20 cellular contexts compared by ENCODE assay signal in the genomic region with DNA sequence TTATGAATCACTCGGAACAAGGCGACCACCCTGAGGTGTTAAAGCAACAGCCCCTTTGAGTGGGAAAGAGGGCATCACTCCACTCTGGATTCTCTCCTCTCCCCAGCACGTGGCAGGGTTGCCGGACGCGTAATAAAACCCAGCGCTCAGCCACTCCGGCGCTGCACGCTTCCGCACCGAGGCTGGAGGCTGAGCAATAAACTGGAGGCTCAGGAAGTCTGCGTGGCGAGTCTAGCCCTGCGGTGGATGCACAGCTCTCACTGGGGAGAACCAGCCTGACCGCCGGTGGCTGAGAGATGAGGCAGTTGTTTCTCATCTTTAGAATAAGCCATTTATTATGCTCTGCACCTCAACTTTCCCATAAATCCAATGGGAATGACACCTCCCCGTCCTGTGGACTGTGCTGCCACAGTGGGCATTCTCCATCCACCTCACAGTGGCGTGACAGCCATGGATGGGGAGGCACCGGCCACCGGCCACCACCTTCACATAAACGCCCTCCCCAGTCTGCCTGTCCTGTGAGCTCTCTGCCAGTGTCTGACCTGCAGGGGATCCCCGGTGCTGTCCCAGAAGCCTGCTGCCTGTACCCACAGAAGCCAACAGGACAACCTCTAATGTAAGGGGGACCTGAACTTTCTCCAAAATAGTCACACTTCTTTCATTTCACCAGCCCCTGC.
A peak's percentile ranks its signal among the peaks of the same experiment; 100 is the strongest.
DNase-seq lines count a peak whose midpoint lies in the region; ATAC-seq and TF ChIP-seq lines count a peak whose summit lies in the region.
"Had no signal": no experiment of that assay in that cellular context is flagged by ENCODE, and none has a peak within 500 bp of the region (broad histone marks: within the 10 kb centered on the region; RNA-seq: fewer than 3 reads in every experiment).

No MANE protein-coding gene starts in this region.

- H3K9me3 ChIP-seq in CD8-positive, alpha-beta T cell (ENCODE audit: low read length) = no peaks in the 10 kb centered on the region
- H3K9me3 ChIP-seq in esophagus muscularis mucosa (no peaks in the 10 kb centered on the region), neuronal stem cell (replicated peaks in 1 of 2; ENCODE audit: control insufficient read depth in 2 of 2, insufficient read depth in 1 of 2, low read depth in 1 of 2, low read length in 2 of 2) (no peaks in the 10 kb centered on the region)
- H3K9me3 ChIP-seq: BLaER1 had no signal

- no peak for ATAC-seq in CD8-positive, alpha-beta T cell
- ATAC-seq in T-cell (replicated peaks in 1 of 4) = no peak
- ATAC-seq: GM12878 had no signal

- no peak overlapping the region for H3K23ac ChIP-seq in neuronal stem cell (ENCODE audit: low read depth, low read length, poor library complexity)

- H2BK120ac ChIP-seq in neuronal stem cell (ENCODE audit: low read depth, low read length) = no peak overlapping the region

- 95% methylated on average over 19 of the region's 23 CpGs for WGBS in esophagus muscularis mucosa
- WGBS in neuronal stem cell (ENCODE audit: extremely low coverage in 2 of 2, insufficient read length in 2 of 2, insufficient replicate concordance in 1 of 2), 2 donors = no CpG with 5 or more reads among the region's 23 CpGs

- intact Hi-C loops in CD8-positive, alpha-beta T cell (cut with DNase I, micrococcal nuclease) = no loop called here
- intact Hi-C loops in esophagus muscularis mucosa (cut with DNase I) = no loop called here

- no peak overlapping the region for H3K9ac ChIP-seq in neuronal stem cell (ENCODE audit: low read depth, low read length, poor library complexity)
- H3K9ac ChIP-seq: BLaER1 had no signal

- no peaks in the 10 kb centered on the region for H3K9me3 Mint-ChIP-seq in CD8-positive, alpha-beta T cell
- no peaks in the 10 kb centered on the region for H3K9me3 Mint-ChIP-seq in T-cell
- H3K9me3 Mint-ChIP-seq: CD4-positive, CD25-positive, alpha-beta regulatory T cell; CD8-positive, alpha-beta memory T cell had no signal

- no peak for TF ChIP-seq CTCF in CD8-positive, alpha-beta T cell (IDR thresholded peaks at IDR 0.05)
- no peak for TF ChIP-seq CTCF in esophagus muscularis mucosa (IDR thresholded peaks at IDR 0.05)
- TF ChIP-seq CTCF in foreskin fibroblast (IDR thresholded peaks at IDR 0.05; ENCODE audit: low read depth, low read length) = no peak

- no peak overlapping the region for H2BK15ac ChIP-seq in neuronal stem cell (ENCODE audit: low read length)

- H3K4me3 ChIP-seq in CD8-positive, alpha-beta T cell (ENCODE audit: low read depth, low read length) = no peak overlapping the region
- no peak overlapping the region for H3K4me3 ChIP-seq in esophagus muscularis mucosa
- no peak overlapping the region for H3K4me3 ChIP-seq in neuronal stem cell (ENCODE audit: low read length in 2 of 2)
- H3K4me3 ChIP-seq in foreskin fibroblast (ENCODE audit: low read depth in 1 of 2, low read length in 2 of 2) = no peak overlapping the region
- H3K4me3 ChIP-seq: BLaER1, GM12878 had no signal

- no peak overlapping the region for H3K4me2 ChIP-seq in neuronal stem cell (ENCODE audit: insufficient read depth, low read length, poor library complexity, severe bottlenecking)
- H3K4me2 ChIP-seq: BLaER1 had no signal

- peaks cover 25% of the 10 kb centered on the region for H3K4me1 Mint-ChIP-seq in CD8-positive, alpha-beta T cell (ENCODE audit: low read depth)
- peaks cover 25 to 48% (median 38%) of the 10 kb centered on the region in 3 donors for H3K4me1 Mint-ChIP-seq in T-cell
- H3K4me1 Mint-ChIP-seq: B cell had no signal

- no peak overlapping the region for H2BK5ac ChIP-seq in neuronal stem cell (ENCODE audit: low read length)

- no peak for TF ChIP-seq EP300 in esophagus muscularis mucosa (IDR thresholded peaks at IDR 0.05)

- H3K79me1 ChIP-seq in neuronal stem cell (ENCODE audit: low read depth, low read length) = no peaks in the 10 kb centered on the region

- H2BK12ac ChIP-seq in neuronal stem cell (ENCODE audit: low read length) = no peak overlapping the region

- no peaks in the 10 kb centered on the region for H3K36me3 Mint-ChIP-seq in CD8-positive, alpha-beta T cell
- no peaks in the 10 kb centered on the region for H3K36me3 Mint-ChIP-seq in T-cell
- H3K36me3 Mint-ChIP-seq: CD4-positive, CD25-positive, alpha-beta regulatory T cell had no signal

- H3K4ac ChIP-seq in neuronal stem cell (ENCODE audit: low read length) = no peak overlapping the region

- H3K18ac ChIP-seq in neuronal stem cell (ENCODE audit: low read length) = peak overlapping the region; percentile 73

- H3K14ac ChIP-seq in neuronal stem cell (ENCODE audit: low read length) = no peak overlapping the region

- peak overlapping the region; percentile 10 for H3K27ac Mint-ChIP-seq in CD8-positive, alpha-beta T cell
- H3K27ac Mint-ChIP-seq in T-cell = peak overlapping the region; percentile 72 to 87
- H3K27ac Mint-ChIP-seq: B cell had no signal

- no peaks in the 10 kb centered on the region for H3K27me3 Mint-ChIP-seq in CD8-positive, alpha-beta T cell (ENCODE audit: low read depth)
- H3K27me3 Mint-ChIP-seq in T-cell = no peaks in the 10 kb centered on the region
- H3K27me3 Mint-ChIP-seq: B cell; CD4-positive, CD25-positive, alpha-beta regulatory T cell had no signal

- no peak overlapping the region for H4K8ac ChIP-seq in neuronal stem cell (ENCODE audit: low read depth, low read length)

- no peak overlapping the region for H2AK5ac ChIP-seq in neuronal stem cell (ENCODE audit: low read depth, low read length)

- no peak overlapping the region for H2AFZ ChIP-seq in neuronal stem cell (ENCODE audit: low read length)

- H3K27ac ChIP-seq in CD8-positive, alpha-beta T cell (ENCODE audit: low read depth, low read length) = no peak overlapping the region
- no peak overlapping the region for H3K27ac ChIP-seq in esophagus muscularis mucosa (replicated peaks in 1 of 4)
- no peak overlapping the region for H3K27ac ChIP-seq in neuronal stem cell (replicated peaks; ENCODE audit: low read length)
- H3K27ac ChIP-seq: BLaER1, C4-2B had no signal

- CTCF ChIA-PET in CD8-positive, alpha-beta T cell (lab: Charles Lee) = no interaction called here
- CTCF ChIA-PET in T-cell (lab: Charles Lee) = interaction anchor here in 1 of 2 donors (0.6 kb wide), 1 partner anchor 41 kb away, joined by 4 read pairs; no protein-coding TSS in a partner anchor

- no peak for DNase-seq in CD8-positive, alpha-beta T cell
- DNase-seq in T-cell = no peak
- peak; percentile 60 for DNase-seq in esophagus muscularis mucosa (ENCODE audit: extremely low spot score)
- DNase-seq in neuronal stem cell (ENCODE audit: low spot score) = no peak
- no peak for DNase-seq in globus pallidus (ENCODE audit: low spot score)
- DNase-seq in foreskin fibroblast = no peak
- DNase-seq in HPDE6-E6E7 (ENCODE audit: extremely low spot score) = no peak
- DNase-seq in NCI-H2227 treated with DMSO at 0.1 percent for 48 hours (lab: John Stamatoyannopoulos, UW) = no peak
- DNase-seq: CD4-positive, CD25-positive, alpha-beta regulatory T cell; CD8-positive, alpha-beta memory T cell; DMS 273 treated with DMSO at 0.1 percent for 48 hours; DMS79; EL; GDM1; H7; HCEC 1CT had no signal

- no peak overlapping the region for H4K91ac ChIP-seq in neuronal stem cell (ENCODE audit: low read depth, low read length, poor library complexity)

- POLR2A ChIA-PET in CD8-positive, alpha-beta T cell (lab: Charles Lee) = no interaction called here
- POLR2A ChIA-PET in T-cell (lab: Charles Lee) = no interaction called here

- H3K4me1 ChIP-seq in CD8-positive, alpha-beta T cell (ENCODE audit: insufficient read depth, low read length) = peaks cover 14% of the 10 kb centered on the region
- H3K4me1 ChIP-seq in esophagus muscularis mucosa (no peaks in the 10 kb centered on the region), neuronal stem cell (ENCODE audit: control insufficient read depth in 2 of 2, insufficient read depth in 1 of 2, low read depth in 1 of 2, low read length in 2 of 2) (peaks cover 0 to 2% of the 10 kb centered on the region in 2 donors)
- H3K4me1 ChIP-seq: BLaER1 had no signal

- no peaks in the 10 kb centered on the region for H3K27me3 ChIP-seq in CD8-positive, alpha-beta T cell (ENCODE audit: insufficient read depth, low read length)
- H3K27me3 ChIP-seq in esophagus muscularis mucosa = peaks cover 0 to 19% (median 0%) of the 10 kb centered on the region in 4 donors
- no peaks in the 10 kb centered on the region for H3K27me3 ChIP-seq in neuronal stem cell (ENCODE audit: control insufficient read depth in 3 of 3, insufficient read depth in 3 of 3, low read depth in 1 of 3, low read length in 3 of 3)
- H3K27me3 ChIP-seq: BLaER1 had no signal

- TF ChIP-seq POLR2A in esophagus muscularis mucosa (IDR thresholded peaks at IDR 0.05; ENCODE audit: low read depth) = no peak

- no peak overlapping the region for H3K4me3 Mint-ChIP-seq in CD8-positive, alpha-beta T cell
- no peak overlapping the region for H3K4me3 Mint-ChIP-seq in T-cell
- H3K4me3 Mint-ChIP-seq: B cell; CD4-positive, CD25-positive, alpha-beta regulatory T cell; CD8-positive, alpha-beta memory T cell had no signal

- no peaks in the 10 kb centered on the region for H3K36me3 ChIP-seq in CD8-positive, alpha-beta T cell (ENCODE audit: insufficient read depth, low read length)
- H3K36me3 ChIP-seq in esophagus muscularis mucosa (no peaks in the 10 kb centered on the region), neuronal stem cell (replicated peaks in 1 of 2; ENCODE audit: control insufficient read depth in 2 of 2, insufficient read depth in 2 of 2, low read length in 2 of 2) (no peaks in the 10 kb centered on the region)
- H3K36me3 ChIP-seq: BLaER1 had no signal
